Comparison of ENCODE assay signal across 8 cellular contexts in genomic region chr17:4796550-4796915, GRCh38. TPM values are rescaled to one million over a fixed set of nuclear protein-coding genes. Genes with fewer than 3 reads are reported as not detected.
DNase-seq lines count a peak whose midpoint lies in the region; ATAC-seq, FAIRE-seq and TF ChIP-seq lines count a peak whose summit lies in the region.

No MANE protein-coding gene starts in this region.

- intact Hi-C loops in Panc1 (cut with micrococcal nuclease; ENCODE audit: unreplicated experiment): no loop called here
- intact Hi-C loops in stomach (cut with DNase I; ENCODE audit: low total_unique reads): no loop called here

- DNase-seq in activated effector memory CD4-positive, alpha-beta T cell treated with anti-CD3 and anti-CD28 coated beads, Interleukin-2, amount 50 U/mL, for 16 hours: peak; percentile 76
- DNase-seq in activated effector memory CD4-positive, alpha-beta T cell treated with Interleukin-2 at 50 U/mL for 16 hours: no peak
- no peak for DNase-seq in Panc1 (ENCODE audit: low read depth, low spot score)
- DNase-seq in bronchial epithelial cell (ENCODE audit: low read depth): no peak
- DNase-seq in left kidney (ENCODE audit: low read depth, low spot score): peak; percentile 67
- no peak for DNase-seq in stomach
- DNase-seq in KG1 (lab: John Stamatoyannopoulos, UW): no peak
- no peak for DNase-seq in DMS153 (lab: John Stamatoyannopoulos, UW)

- H3K27ac ChIP-seq in Panc1 (ENCODE audit: low read length) (peak overlapping the region; percentile 94), stomach (peak overlapping the region in 4 of 5 donors; percentile 77 to 88 (median 84))

- WGBS in stomach, 5 donors: 0 to 2% (median 1%) methylated on average over 7 of the region's 7 CpGs

- H3K27me3 ChIP-seq in Panc1 (ENCODE audit: control insufficient read depth, insufficient read depth, low read length) (no peaks in the 10 kb centered on the region), bronchial epithelial cell (ENCODE audit: control insufficient read depth, insufficient read depth, low read length) (no peaks in the 10 kb centered on the region), stomach (no peaks in the 10 kb centered on the region)

- no peak for TF ChIP-seq POLR2A in stomach (IDR thresholded peaks at IDR 0.05)

- no peaks in the 10 kb centered on the region for H3K9me3 ChIP-seq in Panc1 (ENCODE audit: control insufficient read depth, insufficient read depth, low read depth, low read length)
- H3K9me3 ChIP-seq in stomach: no peaks in the 10 kb centered on the region

- TSS peak; percentile 97 for BruUV-seq in Panc1 (replicated peaks; lab: Mats Ljungman, UMichigan)

- peak; percentile 83 for ATAC-seq in Panc1

- POLR2A ChIA-PET in Panc1 (lab: Charles Lee): interaction anchor here (0.5 to 0.7 kb wide), 2 partner anchors 19 to 49 kb away, joined by 4 to 8 read pairs; no protein-coding TSS in a partner anchor

- H3K36me3 ChIP-seq in Panc1 (ENCODE audit: control insufficient read depth, insufficient read depth, low read length) (no peaks in the 10 kb centered on the region; the same call in none of the 2 replicates), bronchial epithelial cell (ENCODE audit: control insufficient read depth, insufficient read depth, low read length) (peaks cover 11% of the 10 kb centered on the region), stomach (peaks cover 13 to 30% (median 26%) of the 10 kb centered on the region in 4 donors)

- no peak for FAIRE-seq in bronchial epithelial cell (lab: Jason Lieb, UNC)

- no peak for TF ChIP-seq EP300 in stomach (IDR thresholded peaks at IDR 0.05)

- TF ChIP-seq CTCF in Panc1 (IDR thresholded peaks at IDR 0.05) (no peak), bronchial epithelial cell (IDR thresholded peaks at IDR 0.05; ENCODE audit: insufficient read depth, low read length, severe bottlenecking) (no peak), stomach (IDR thresholded peaks at IDR 0.05) (no peak)

- in situ Hi-C loops in Panc1 (cut with HindIII; ENCODE audit: low pct_unique_long_range_greater_than_20kb, low sequenced_read_pairs): no loop called here

- H3K4me3 ChIP-seq in Panc1 (ENCODE audit: low read depth in 2 of 2, low read length in 2 of 2): peak overlapping the region; percentile 97 to 100
- H3K4me3 ChIP-seq in bronchial epithelial cell (ENCODE audit: low read depth, low read length): peak overlapping the region; percentile 81
- peak overlapping the region; percentile 72 to 99 (median 86) for H3K4me3 ChIP-seq in stomach

- H3K4me1 ChIP-seq in Panc1 (ENCODE audit: control insufficient read depth, insufficient read depth, low read length) (no peaks in the 10 kb centered on the region), stomach (peaks cover 14 to 21% (median 17%) of the 10 kb centered on the region in 4 donors)

- CTCF ChIA-PET in Panc1 (lab: Charles Lee): interaction anchor here (0.5 to 1.3 kb wide), 2 partner anchors 9 to 84 kb away, joined by 3 to 5 read pairs; no protein-coding TSS in a partner anchor

RNA-seq across cellular contexts. Expression of gene PSMB6, which starts 0.6 kb away (rescaled TPM):
- total RNA-seq in Panc1 (2021; ENCODE audit: unreplicated experiment): 156 TPM
- polyA plus RNA-seq in Panc1 (2012; ENCODE audit: insufficient read length): 159 TPM
- 144 and 157 TPM in 2 replicates for total RNA-seq in bronchial epithelial cell
- 100 to 1,000 TPM in 2 of 5 donors, 10 to 100 TPM in 3; 60.2 to 118 (median 80.5) TPM for total RNA-seq in stomach
- polyA plus RNA-seq in stomach: 100 to 1,000 TPM; 187 to 200 (median 187) TPM

RNA-seq across cellular contexts. Expression of gene GLTPD2, which starts 7.8 kb away (rescaled TPM):
- not detected for total RNA-seq in Panc1 (2021; ENCODE audit: unreplicated experiment)
- 0.79 TPM for polyA plus RNA-seq in Panc1 (2012; ENCODE audit: insufficient read length)
- not detected in 2 replicates for total RNA-seq in bronchial epithelial cell
- not detected for total RNA-seq in stomach
- under 1 TPM in 1 of 3 donors, not detected in 2; 0.15 TPM for polyA plus RNA-seq in stomach

RNA-seq across cellular contexts. Expression of gene VMO1, which starts 10.4 kb away (rescaled TPM):
- total RNA-seq in Panc1 (2021; ENCODE audit: unreplicated experiment) (0.49 TPM), bronchial epithelial cell (0.77 TPM in 1 of 2 replicates, not detected in the other), stomach (1 to 10 TPM in 2 of 5 donors, not detected in 3; 1.5 to 2.3 TPM)
- polyA plus RNA-seq in Panc1 (2012; ENCODE audit: insufficient read length): 1.7 TPM
- 1 to 10 TPM; 1.4 to 3.0 (median 2.7) TPM for polyA plus RNA-seq in stomach

RNA-seq across cellular contexts. Expression of gene PLD2, which starts 10.4 kb away (rescaled TPM):
- total RNA-seq in Panc1 (2021; ENCODE audit: unreplicated experiment) (40.2 TPM), bronchial epithelial cell (20.0 and 41.6 TPM in 2 replicates), stomach (100 to 1,000 TPM in 2 of 5 donors, 10 to 100 TPM in 3; 14.5 to 123 (median 34.1) TPM)
- polyA plus RNA-seq in Panc1 (2012; ENCODE audit: insufficient read length): 39.1 TPM
- 10 to 100 TPM; 10.3 to 28.7 (median 10.8) TPM for polyA plus RNA-seq in stomach

Comparison
In these comparisons a context has a peak if more than half of its experiments do, and no peak if none do; other contexts are left out.
1. DNase-seq: peak in activated effector memory CD4-positive, alpha-beta T cell treated with anti-CD3 and anti-CD28 coated beads, Interleukin-2, amount 50 U/mL, for 16 hours (single experiment) and left kidney (single experiment); none in activated effector memory CD4-positive, alpha-beta T cell treated with Interleukin-2 at 50 U/mL for 16 hours (single experiment), Panc1 (single experiment), bronchial epithelial cell (single experiment), stomach (single experiment), KG1 (single experiment) and DMS153 (single experiment).
2. Peak in every context shown above with its lines, with median percentiles within 50 percentile points of each other: H3K4me3 ChIP-seq.